In the genomic region with DNA sequence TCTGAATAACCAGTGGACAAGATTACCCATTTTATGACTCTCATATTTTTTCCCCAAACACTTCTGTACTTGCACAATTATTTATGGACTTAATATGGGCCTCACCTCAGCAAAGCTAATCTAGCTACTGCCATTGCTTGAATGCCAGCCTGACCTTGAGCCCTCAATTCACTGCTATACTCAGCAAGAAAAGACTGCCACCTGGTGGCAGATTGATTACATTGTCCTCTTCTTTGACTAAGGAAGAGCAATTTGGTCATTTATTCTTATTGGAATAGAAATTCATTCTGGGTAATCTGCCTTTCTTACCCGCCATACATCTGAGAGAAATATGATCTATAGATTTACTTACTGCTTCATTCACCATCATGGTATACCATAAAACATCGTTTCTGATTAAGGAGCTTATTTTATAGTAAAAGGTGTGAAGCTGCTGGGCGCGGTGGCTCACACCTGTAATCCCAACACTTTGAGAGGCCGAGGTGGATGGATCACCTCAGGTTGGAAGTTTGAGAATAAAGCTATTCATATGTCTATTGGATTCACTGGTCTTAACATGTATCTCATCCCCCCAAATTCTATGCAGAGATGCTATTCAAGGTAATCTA, we compare ENCODE assay signal across 8 cellular contexts. TPM values are rescaled to one million over a fixed set of nuclear protein-coding genes. Genes with fewer than 3 reads are reported as not detected.
A peak's percentile ranks its signal among the peaks of the same experiment; 100 is the strongest.
DNase-seq lines count a peak whose midpoint lies in the region; ATAC-seq and TF ChIP-seq lines count a peak whose summit lies in the region.

No MANE protein-coding gene starts in this region.

- no peak overlapping the region for H3K4me3 ChIP-seq in AG04450 (ENCODE audit: low read depth, low read length)

- no peak overlapping the region for H3K27ac ChIP-seq in AG04450 (ENCODE audit: low read depth, low read length)
- H3K27ac ChIP-seq in VCaP: no peak overlapping the region

- TF ChIP-seq CTCF in AG04450 (IDR thresholded peaks at IDR 0.05; ENCODE audit: low read depth, low read length) (peak; percentile 79), VCaP (conservative IDR thresholded peaks at IDR 0.05) (peak; percentile 88)

- DNase-seq in AG04450 (ENCODE audit: low read depth, low spot score): peak; percentile 74
- DNase-seq in NCI-H2171 (lab: John Stamatoyannopoulos, UW): peak; percentile 70
- peak; percentile 81 for DNase-seq in cerebellum (ENCODE audit: low spot score)
- peak; percentile 93 for DNase-seq in left kidney (ENCODE audit: low read depth, low spot score)
- DNase-seq in stimulated activated CD4-positive, alpha-beta T cell treated with anti-CD3 and anti-CD28 coated beads, TNF-alpha, amount 100 ng/mL, for 24 hours (ENCODE audit: low read depth in 3 of 3): peak; percentile 35 to 76 (median 44)

- POLR2A ChIA-PET in AG04450 (lab: Yijun Ruan, JAX): interaction anchor here (0.9 to 1.9 kb wide), 2 partner anchors 32 to 163 kb away, joined by 3 to 7 read pairs; partner anchors contain the start of gene DIPK1A

- H3K27me3 ChIP-seq in AG04450 (ENCODE audit: control insufficient read depth, insufficient read depth, low read length): peaks cover 12% of the 10 kb centered on the region

- CTCF ChIA-PET in AG04450 (lab: Charles Lee): interaction anchor here (0.5 to 3.8 kb wide), 72 partner anchors 9 to 1383 kb away, joined by 3 to 458 read pairs (median 5); partner anchors contain the start of genes DIPK1A and RPL5

- peak; percentile 65 for ATAC-seq in GM18505 (IDR thresholded peaks at IDR 0.05; ENCODE audit: unreplicated experiment)
- peak; percentile 85 for ATAC-seq in HG03108 (IDR thresholded peaks at IDR 0.05; ENCODE audit: unreplicated experiment)

- H3K9me3 ChIP-seq in AG04450 (ENCODE audit: control insufficient read depth, insufficient read depth, low read length): no peaks in the 10 kb centered on the region

- no peak for TF ChIP-seq POLR2A in GM18505 (IDR thresholded peaks at IDR 0.05; ENCODE audit: borderline replicate concordance, extremely low read depth, insufficient read depth, insufficient read length)

RNA-seq across cellular contexts. Expression of gene DIPK1A, which starts 32.9 kb away (rescaled TPM):
- polyA plus RNA-seq in AG04450 (2011; rRNA removed): 35.9 and 50.8 TPM in 2 replicates
- 9.5 and 19.9 TPM in 2 replicates for polyA minus RNA-seq in AG04450 (2011; rRNA and poly(A)+ RNA removed)
- 14.2 TPM for total RNA-seq in cerebellum
